1 cellular context compared by ENCODE assay signal in the genomic region with DNA sequence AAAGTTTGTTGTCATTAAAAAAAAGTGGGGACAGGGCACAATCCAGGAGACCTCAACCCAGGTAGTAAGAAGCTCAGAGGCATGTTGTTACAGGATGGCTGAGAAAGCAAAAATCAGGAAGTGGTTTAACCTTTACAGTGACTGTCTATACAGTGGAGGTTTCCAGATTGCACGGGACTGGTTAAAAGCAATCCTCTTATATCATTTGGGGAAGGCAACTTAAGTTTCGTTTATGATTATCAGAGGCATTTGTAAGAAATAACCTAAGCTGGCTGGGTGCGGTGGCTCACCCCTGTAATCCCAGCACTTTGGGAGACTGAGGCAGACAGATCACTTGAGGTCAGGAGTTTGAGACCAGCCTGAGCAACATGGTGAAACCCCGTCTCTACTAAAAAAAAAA.
TF ChIP-seq lines count a peak whose summit lies in the region.

No MANE protein-coding gene starts in this region.

TF ChIP-seq in GM12878, 131 proteins besides CTCF, POLR2A, EP300 and RAD21:
- peak; percentile 69 to 74; a peak in 2 of 4 replicates for TF ChIP-seq BHLHE40 (IDR thresholded peaks at IDR 0.05; ENCODE audit: borderline replicate concordance in 1 of 2, low read depth in 2 of 2, low read length in 1 of 2)
- TF ChIP-seq SPI1 (IDR thresholded peaks at IDR 0.05; ENCODE audit: borderline replicate concordance, insufficient read depth, low read depth, low read length) = peak; percentile 84
- peak; percentile 55 for TF ChIP-seq RUNX3 (IDR thresholded peaks at IDR 0.05; ENCODE audit: low read length)
